Comparison of ENCODE assay signal across 8 cellular contexts in the genomic region with DNA sequence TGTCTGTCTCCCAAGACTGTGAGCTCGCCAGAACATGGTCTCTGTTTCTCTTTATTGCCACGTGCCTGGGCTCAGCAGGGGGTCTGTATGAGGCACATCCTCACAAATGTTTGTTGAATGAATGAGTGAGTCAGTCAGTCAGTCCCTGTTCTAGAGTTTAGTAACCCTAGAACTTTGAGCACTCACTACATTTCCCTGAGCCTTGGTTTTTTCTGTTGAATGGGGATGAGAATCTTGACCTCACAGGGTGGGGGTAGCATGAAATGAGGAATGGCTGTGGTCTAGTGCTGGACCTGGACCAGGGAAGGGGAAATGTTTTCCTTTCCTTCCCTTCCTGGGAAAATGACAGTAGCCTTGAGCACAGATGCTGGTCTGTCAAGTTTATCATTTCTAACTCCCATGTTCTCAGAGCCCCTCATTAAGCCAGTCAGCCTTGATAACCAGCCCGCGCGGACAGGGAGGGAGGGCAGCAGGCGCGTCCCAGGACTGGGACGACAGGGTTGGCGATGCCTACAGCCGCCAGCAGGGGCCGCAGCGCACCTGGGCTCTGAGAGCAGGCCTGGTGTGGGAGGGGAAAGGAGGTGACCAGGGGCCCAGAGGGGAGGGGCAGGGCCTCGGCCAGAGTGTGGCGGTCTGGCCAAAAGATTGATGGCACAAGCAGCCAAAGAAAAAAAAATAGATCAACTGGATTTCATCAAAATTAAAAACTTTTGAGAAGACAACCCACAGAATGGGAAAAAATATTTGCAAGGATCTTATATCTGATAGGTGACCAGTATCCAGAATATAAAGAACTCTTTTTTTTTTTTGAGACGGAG. TPM values are rescaled to one million over a fixed set of nuclear protein-coding genes. Genes with fewer than 3 reads are reported as not detected.
DNase-seq lines count a peak whose midpoint lies in the region; ATAC-seq, FAIRE-seq and TF ChIP-seq lines count a peak whose summit lies in the region.

No MANE protein-coding gene starts in this region.

- POLR2A ChIA-PET in A549 (lab: Yijun Ruan, JAX): interaction anchor here (0.7 kb wide), 1 partner anchor 15 kb away, joined by 3 read pairs; no protein-coding TSS in a partner anchor

- no peak overlapping the region for H3K4me3 ChIP-seq in A549

- TF ChIP-seq RAD21 in A549 (conservative IDR thresholded peaks at IDR 0.05 in 1 of 2, IDR thresholded peaks at IDR 0.05 in 1 of 2): peak; percentile 98

- no peak for TF ChIP-seq EP300 in A549 (IDR thresholded peaks at IDR 0.05)

- H3K27ac ChIP-seq in A549: peak overlapping the region in 1 of 2 experiments; percentile 66; a peak in 3 of 6 replicates

- H3K4me2 ChIP-seq in A549: peak overlapping the region; percentile 67

- in situ Hi-C loops in GM13977 (cut with MboI; ENCODE audit: low pct_unique_long_range_greater_than_20kb, low sequenced_read_pairs, unreplicated experiment): loop anchor here (25.0 kb wide), 1 partner anchor 152 kb away; no protein-coding TSS in a partner anchor

- no peak for FAIRE-seq in A549 (lab: Jason Lieb, UNC)

- ATAC-seq in A549: peak; percentile 97 to 100
- ATAC-seq in HG02981 (IDR thresholded peaks at IDR 0.05; ENCODE audit: unreplicated experiment): peak; percentile 85

- TF ChIP-seq POLR2A in A549 (IDR thresholded peaks at IDR 0.05; ENCODE audit: low read length): no peak

- TF ChIP-seq CTCF in A549 (IDR thresholded peaks at IDR 0.05): peak; percentile 95
- peak; percentile 100 for TF ChIP-seq CTCF in GM13977 (IDR thresholded peaks at IDR 0.05; ENCODE audit: extremely low read depth, insufficient read depth, missing control alignments)

- peaks cover 5% of the 10 kb centered on the region; the same call in 2 of the 3 replicates for H3K4me1 ChIP-seq in A549

- DNase-seq in A549 (ENCODE audit: low read depth in 1 of 2, low spot score in 1 of 2) (peak; percentile 81 to 84), GM13977 (ENCODE audit: low spot score) (peak; percentile 91), NCI-H2227 (lab: John Stamatoyannopoulos, UW; ENCODE audit: unreplicated experiment) (peak; percentile 71), cerebellar cortex (ENCODE audit: low spot score) (peak; percentile 87), left kidney (ENCODE audit: low read depth, low spot score) (peak; percentile 95)
- DNase-seq in activated CD4-positive, alpha-beta T cell treated with anti-CD3 and anti-CD28 coated beads for 24 hours (ENCODE audit: low read depth in 2 of 2): peak; percentile 60 to 66
- peak; percentile 78 to 80 for DNase-seq in stimulated activated CD4-positive, alpha-beta T cell treated with anti-CD3 and anti-CD28 coated beads, Interleukin-2, amount 100 ng/mL, for 48 hours

- CTCF ChIA-PET in A549 (lab: Yijun Ruan, JAX): interaction anchor here (0.6 to 10.5 kb wide), 23 partner anchors 9 to 406 kb away, joined by 3 to 158 read pairs (median 3); no protein-coding TSS in a partner anchor

- no peaks in the 10 kb centered on the region for H3K9me3 ChIP-seq in A549

- 7% methylated on average over 9 of the region's 15 CpGs for WGBS in A549 (ENCODE audit: missing lambda C conversion rate)

TF ChIP-seq in A549, 52 proteins besides CTCF, POLR2A, EP300 and RAD21:
- TF ChIP-seq PHF8 (IDR thresholded peaks at IDR 0.05; ENCODE audit: borderline replicate concordance, low read depth) (no peak), SMC3 (IDR thresholded peaks at IDR 0.05) (peak; percentile 89), RNF2 (IDR thresholded peaks at IDR 0.05; ENCODE audit: borderline replicate concordance, low read depth) (no peak), GATA3 (IDR thresholded peaks at IDR 0.05; ENCODE audit: borderline replicate concordance) (no peak), HDAC2 (IDR thresholded peaks at IDR 0.05) (no peak), RCOR1 (IDR thresholded peaks at IDR 0.05; ENCODE audit: low read depth, low read length) (no peak), POLR2AphosphoS2 (conservative IDR thresholded peaks at IDR 0.05; ENCODE audit: low read length) (no peak), CHD4 (IDR thresholded peaks at IDR 0.05; ENCODE audit: borderline replicate concordance) (no peak), SREBF2 (IDR thresholded peaks at IDR 0.05) (no peak), HOXB5 (CRISPR knock-in tag; IDR thresholded peaks at IDR 0.05) (0 out of 2 replicates have a peak, but pooled peaks have one; percentile 17)
- TF ChIP-seq, protein P1, sequence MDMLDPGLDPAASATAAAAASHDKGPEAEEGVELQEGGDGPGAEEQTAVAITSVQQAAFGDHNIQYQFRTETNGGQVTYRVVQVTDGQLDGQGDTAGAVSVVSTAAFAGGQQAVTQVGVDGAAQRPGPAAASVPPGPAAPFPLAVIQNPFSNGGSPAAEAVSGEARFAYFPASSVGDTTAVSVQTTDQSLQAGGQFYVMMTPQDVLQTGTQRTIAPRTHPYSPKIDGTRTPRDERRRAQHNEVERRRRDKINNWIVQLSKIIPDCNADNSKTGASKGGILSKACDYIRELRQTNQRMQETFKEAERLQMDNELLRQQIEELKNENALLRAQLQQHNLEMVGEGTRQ (IDR thresholded peaks at IDR 0.05): peak; percentile 26; the same call in 1 of the 2 replicates
- TF ChIP-seq, protein P2, sequence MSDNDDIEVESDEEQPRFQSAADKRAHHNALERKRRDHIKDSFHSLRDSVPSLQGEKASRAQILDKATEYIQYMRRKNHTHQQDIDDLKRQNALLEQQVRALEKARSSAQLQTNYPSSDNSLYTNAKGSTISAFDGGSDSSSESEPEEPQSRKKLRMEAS (IDR thresholded peaks at IDR 0.05): peak; percentile 58

RNA-seq across cellular contexts. Expression of a gene that starts 24.1 kb away (rescaled TPM):
- polyA plus RNA-seq in A549 (2011; rRNA removed) (2.1 and 2.6 TPM in 2 replicates), A549 (2017; fragmentation: RNase III; extraction: RNeasy Plus Mini Kit Qiagen cat#74134 plus additional on column Dnase treatment) (6.7 to 7.1 TPM (median 7.1 TPM) in 3 replicates)
- 6.6 and 7.5 TPM in 2 replicates for polyA plus RNA-seq in A549 (2012; cell fraction: cytosol; rRNA removed)
- polyA plus RNA-seq in A549 (2012; cell fraction: nucleus; rRNA removed): 24.3 and 32.3 TPM in 2 replicates
- 3.1 and 3.5 TPM in 2 replicates for polyA minus RNA-seq in A549 (2011; rRNA and poly(A)+ RNA removed)

RNA-seq across cellular contexts. Expression of a gene that starts 25.8 kb away (rescaled TPM):
- 27.0 and 37.9 TPM in 2 replicates for polyA plus RNA-seq in A549 (2011; rRNA removed)
- polyA plus RNA-seq in A549 (2012; cell fraction: cytosol; rRNA removed): 54.7 and 84.0 TPM in 2 replicates
- 42.3 and 55.7 TPM in 2 replicates for polyA plus RNA-seq in A549 (2012; cell fraction: nucleus; rRNA removed)
- 60.4 to 69.6 TPM (median 62.0 TPM) in 3 replicates for polyA plus RNA-seq in A549 (2017; fragmentation: RNase III; extraction: RNeasy Plus Mini Kit Qiagen cat#74134 plus additional on column Dnase treatment)
- 16.0 and 23.0 TPM in 2 replicates for polyA minus RNA-seq in A549 (2011; rRNA and poly(A)+ RNA removed)
